Comparison of ENCODE assay signal across 8 cellular contexts in genomic region chr12:49130151-49131050, GRCh38. TPM values are rescaled to one million over a fixed set of nuclear protein-coding genes. Genes with fewer than 3 reads are reported as not detected.
DNase-seq lines count a peak whose midpoint lies in the region; ATAC-seq, FAIRE-seq and TF ChIP-seq lines count a peak whose summit lies in the region.

No MANE protein-coding gene starts in this region.

- no peaks in the 10 kb centered on the region for H3K27me3 ChIP-seq in keratinocyte (ENCODE audit: control insufficient read depth, extremely low read depth, insufficient read depth, low read length)

- H3K9me3 ChIP-seq in keratinocyte (ENCODE audit: control insufficient read depth, low read depth, low read length): no peaks in the 10 kb centered on the region

- peak overlapping the region; percentile 75 for H2AFZ ChIP-seq in keratinocyte (ENCODE audit: control insufficient read depth, low read length)

- H3K4me1 ChIP-seq in keratinocyte (ENCODE audit: control insufficient read depth, extremely low read depth, insufficient read depth, low read length): peaks cover 22% of the 10 kb centered on the region

- peaks cover 22% of the 10 kb centered on the region for H3K79me2 ChIP-seq in keratinocyte (ENCODE audit: control insufficient read depth, insufficient read depth, low read length)

- FAIRE-seq in keratinocyte (lab: Jason Lieb, UNC): no peak

- DNase-seq in AG20443 (ENCODE audit: low spot score): peak; percentile 97
- peak; percentile 94 for DNase-seq in NCI-H226
- peak; percentile 84 for DNase-seq in activated CD4-positive, CD25-positive, alpha-beta regulatory T cell treated with anti-CD3 and anti-CD28 coated beads, Interleukin-2, amount 50 U/mL, for 16 hours (ENCODE audit: low read depth, low spot score)
- peak; percentile 94 for DNase-seq in central memory CD4-positive, alpha-beta T cell
- DNase-seq in keratinocyte (ENCODE audit: low read depth, low spot score): peak; percentile 63
- peak; percentile 91 for DNase-seq in stimulated activated CD4-positive, alpha-beta T cell treated with anti-CD3 and anti-CD28 coated beads, Interleukin-12 subunit alpha, Interleukin-12 subunit beta, amount 100 ng/mL, for 4 hours

- H3K27ac ChIP-seq in keratinocyte (ENCODE audit: control insufficient read depth, insufficient read depth, low read length): peak overlapping the region; percentile 99

- TF ChIP-seq CTCF in keratinocyte (optimal IDR thresholded peaks at IDR 0.05 in 1 of 3, IDR thresholded peaks at IDR 0.05 in 1 of 3, conservative IDR thresholded peaks at IDR 0.05 in 1 of 3; ENCODE audit: extremely low read depth in 1 of 3, insufficient read depth in 2 of 3, low read length in 3 of 3): peak; percentile 91 to 96 (median 94)

- H3K4me2 ChIP-seq in keratinocyte (ENCODE audit: control insufficient read depth, extremely low read depth, insufficient read depth, low read depth, low read length): peak overlapping the region; percentile 87

- H3K36me3 ChIP-seq in keratinocyte (ENCODE audit: control insufficient read depth in 2 of 2, extremely low read depth in 1 of 2, insufficient read depth in 2 of 2, low read length in 2 of 2): peaks cover 8 to 21% of the 10 kb centered on the region in 2 experiments

- ATAC-seq in GM19025 (IDR thresholded peaks at IDR 0.05; ENCODE audit: low read depth, unreplicated experiment) (peak; percentile 39), HG03280 (IDR thresholded peaks at IDR 0.05; ENCODE audit: unreplicated experiment) (peak; percentile 53)

- H4K20me1 ChIP-seq in keratinocyte (ENCODE audit: control insufficient read depth, extremely low read depth, insufficient read depth, low read length): peaks cover 8% of the 10 kb centered on the region

- H3K9me1 ChIP-seq in keratinocyte (ENCODE audit: control insufficient read depth, extremely low read depth, insufficient read depth, low read length): no peaks in the 10 kb centered on the region

- dilution Hi-C loops in keratinocyte (cut with MboI; ENCODE audit: extremely low pct_ligation_motif_present, low sequenced_read_pairs): no loop called here

- H3K4me3 ChIP-seq in keratinocyte (ENCODE audit: control insufficient read depth in 2 of 3, extremely low read depth in 1 of 3, insufficient read depth in 2 of 3, low read depth in 1 of 3, low read length in 3 of 3): peak overlapping the region; percentile 96 to 99 (median 99)

- H3K9ac ChIP-seq in keratinocyte (ENCODE audit: control insufficient read depth, extremely low read depth, insufficient read depth, low read length): peak overlapping the region; percentile 100

RNA-seq across cellular contexts. Expression of gene TUBA1B, which starts 0.8 kb away (rescaled TPM):
- polyA plus RNA-seq in keratinocyte: 1,122 to 2,676 TPM (median 2,055 TPM) in 3 replicates
- 41.5 TPM for polyA plus RNA-seq in keratinocyte (2011; ENCODE audit: low read depth)
- 1,432 and 1,444 TPM in 2 replicates for polyA plus RNA-seq in keratinocyte (2011; cell fraction: cytosol; rRNA removed)
- polyA plus RNA-seq in keratinocyte (2011; cell fraction: nucleus; rRNA removed): 847 and 904 TPM in 2 replicates
- 266 and 1,477 TPM in 2 replicates for polyA plus RNA-seq in keratinocyte (2012; ENCODE audit: low replicate concordance)
- 1,956 to 3,195 TPM (median 2,566 TPM) in 3 replicates for polyA minus RNA-seq in keratinocyte
- 1,040 TPM for polyA minus RNA-seq in keratinocyte (2011; cell fraction: cytosol; rRNA and poly(A)+ RNA removed)
- 326 and 464 TPM in 2 replicates for polyA minus RNA-seq in keratinocyte (2011; cell fraction: nucleus; rRNA and poly(A)+ RNA removed)

RNA-seq across cellular contexts. Expression of gene LMBR1L, which starts 19.8 kb away (rescaled TPM):
- polyA plus RNA-seq in keratinocyte: 22.9 to 30.1 TPM (median 28.0 TPM) in 3 replicates
- 9.5 TPM for polyA plus RNA-seq in keratinocyte (2011; ENCODE audit: low read depth)
- polyA plus RNA-seq in keratinocyte (2011; cell fraction: cytosol; rRNA removed): 12.1 and 14.6 TPM in 2 replicates
- 85.8 and 90.5 TPM in 2 replicates for polyA plus RNA-seq in keratinocyte (2011; cell fraction: nucleus; rRNA removed)
- polyA plus RNA-seq in keratinocyte (2012; ENCODE audit: low replicate concordance): 18.5 and 27.8 TPM in 2 replicates
- polyA minus RNA-seq in keratinocyte: 46.4 to 72.0 TPM (median 51.2 TPM) in 3 replicates
- 23.4 TPM for polyA minus RNA-seq in keratinocyte (2011; cell fraction: cytosol; rRNA and poly(A)+ RNA removed)
- polyA minus RNA-seq in keratinocyte (2011; cell fraction: nucleus; rRNA and poly(A)+ RNA removed): 26.6 and 43.3 TPM in 2 replicates

RNA-seq across cellular contexts. Expression of gene DHH, which starts 35.8 kb away (rescaled TPM):
- not detected in 3 replicates for polyA plus RNA-seq in keratinocyte
- polyA plus RNA-seq in keratinocyte (2011; ENCODE audit: low read depth): not detected
- not detected in 2 replicates for polyA plus RNA-seq in keratinocyte (2011; cell fraction: cytosol; rRNA removed)
- 0.03 TPM in 1 of 2 replicates, not detected in the other for polyA plus RNA-seq in keratinocyte (2011; cell fraction: nucleus; rRNA removed)
- polyA plus RNA-seq in keratinocyte (2012; ENCODE audit: low replicate concordance): 0.06 TPM in 1 of 2 replicates, not detected in the other
- polyA minus RNA-seq in keratinocyte: not detected in 3 replicates
- not detected for polyA minus RNA-seq in keratinocyte (2011; cell fraction: cytosol; rRNA and poly(A)+ RNA removed)
- polyA minus RNA-seq in keratinocyte (2011; cell fraction: nucleus; rRNA and poly(A)+ RNA removed): not detected in 2 replicates

RNA-seq across cellular contexts. Expression of gene TUBA1A, which starts 58.5 kb away (rescaled TPM):
- polyA plus RNA-seq in keratinocyte: 288 to 427 TPM (median 375 TPM) in 3 replicates
- 4.9 TPM for polyA plus RNA-seq in keratinocyte (2011; ENCODE audit: low read depth)
- polyA plus RNA-seq in keratinocyte (2011; cell fraction: cytosol; rRNA removed): 403 and 455 TPM in 2 replicates
- 408 and 416 TPM in 2 replicates for polyA plus RNA-seq in keratinocyte (2011; cell fraction: nucleus; rRNA removed)
- 22.9 and 241 TPM in 2 replicates for polyA plus RNA-seq in keratinocyte (2012; ENCODE audit: low replicate concordance)
- polyA minus RNA-seq in keratinocyte: 366 to 623 TPM (median 568 TPM) in 3 replicates
- 265 TPM for polyA minus RNA-seq in keratinocyte (2011; cell fraction: cytosol; rRNA and poly(A)+ RNA removed)
- 161 TPM in 2 replicates for polyA minus RNA-seq in keratinocyte (2011; cell fraction: nucleus; rRNA and poly(A)+ RNA removed)

Comparison
In these comparisons a context has a peak if more than half of its experiments do, and no peak if none do; other contexts are left out.
1. Peak in every context shown above with its lines: DNase-seq, ATAC-seq, H3K4me3 ChIP-seq and H3K27ac ChIP-seq.